ENCODE assay signal across 8 cellular contexts in genomic region chr4:83535520-83535944, GRCh38. TPM values are rescaled to one million over a fixed set of nuclear protein-coding genes. Genes with fewer than 3 reads are reported as not detected.
DNase-seq lines count a peak whose midpoint lies in the region; ATAC-seq and TF ChIP-seq lines count a peak whose summit lies in the region.

No MANE protein-coding gene starts in this region.

- H4K91ac ChIP-seq in trophoblast cell (ENCODE audit: low read depth, low read length): no peak overlapping the region

- no peak overlapping the region for H2BK5ac ChIP-seq in trophoblast cell (ENCODE audit: low read depth, low read length, poor library complexity)

- ATAC-seq in GM19023 (IDR thresholded peaks at IDR 0.05; ENCODE audit: unreplicated experiment): peak; percentile 31
- peak; percentile 20 for ATAC-seq in HG03280 (IDR thresholded peaks at IDR 0.05; ENCODE audit: unreplicated experiment)

- TF ChIP-seq POLR2A in Peyer's patch (IDR thresholded peaks at IDR 0.05): no peak

- no peak overlapping the region for H4K12ac ChIP-seq in trophoblast cell (ENCODE audit: low read depth, low read length)

- H2BK12ac ChIP-seq in trophoblast cell (ENCODE audit: low read length): no peak overlapping the region

- H3K9ac ChIP-seq in trophoblast cell (ENCODE audit: low read length): no peak overlapping the region

- DNase-seq in AG20443 (ENCODE audit: low spot score) (peak; percentile 74), Peyer's patch (peak in 2 of 3 donors; percentile 79 to 80), cardiac muscle cell (ENCODE audit: low read depth in 1 of 2, low spot score in 1 of 2) (peak; percentile 36 to 77), trophoblast cell (peak; percentile 17 to 58), epidermal melanocyte (ENCODE audit: insufficient read length, low spot score) (no peak)
- DNase-seq in activated naive CD4-positive, alpha-beta T cell treated with anti-CD3 and anti-CD28 coated beads, Interleukin-2, amount 50 U/mL, for 16 hours: peak; percentile 32

- no peak overlapping the region for H3K18ac ChIP-seq in trophoblast cell (ENCODE audit: low read length)

- H4K8ac ChIP-seq in trophoblast cell (ENCODE audit: low read depth, low read length): no peak overlapping the region

- peak overlapping the region; percentile 64 to 89 (median 78) for H3K27ac ChIP-seq in Peyer's patch
- no peak overlapping the region for H3K27ac ChIP-seq in cardiac muscle cell
- H3K27ac ChIP-seq in trophoblast cell (ENCODE audit: low read depth, low read length): no peak overlapping the region

- H2BK120ac ChIP-seq in trophoblast cell (ENCODE audit: insufficient read depth, low read length, poor library complexity): no peak overlapping the region

- peak overlapping the region; percentile 37 for H2AFZ ChIP-seq in trophoblast cell (ENCODE audit: insufficient read depth, low read length, poor library complexity)

- peak overlapping the region; percentile 91 for H3K4me2 ChIP-seq in trophoblast cell (ENCODE audit: low read length)

- H2AK5ac ChIP-seq in trophoblast cell (ENCODE audit: low read length): no peak overlapping the region

- H3K27me3 ChIP-seq in Peyer's patch (no peaks in the 10 kb centered on the region), cardiac muscle cell (peaks cover 90% of the 10 kb centered on the region), trophoblast cell (ENCODE audit: insufficient read depth, low read length) (peaks cover 28% of the 10 kb centered on the region)

- H3K4ac ChIP-seq in trophoblast cell (ENCODE audit: low read depth, low read length): no peak overlapping the region

- H3K23ac ChIP-seq in trophoblast cell (ENCODE audit: low read length): no peak overlapping the region

- H3K79me2 ChIP-seq in trophoblast cell (ENCODE audit: control insufficient read depth, insufficient read depth, low read length, poor library complexity): no peaks in the 10 kb centered on the region

- H3K4me3 ChIP-seq in Peyer's patch: peak overlapping the region; percentile 56 to 81 (median 65)
- H3K4me3 ChIP-seq in cardiac muscle cell: peak overlapping the region; percentile 57
- peak overlapping the region; percentile 68 for H3K4me3 ChIP-seq in trophoblast cell (ENCODE audit: low read depth, low read length)

- peaks cover 0 to 14% (median 0%) of the 10 kb centered on the region in 4 donors for H3K4me1 ChIP-seq in Peyer's patch
- H3K4me1 ChIP-seq in cardiac muscle cell (ENCODE audit: low read depth): peaks cover 4% of the 10 kb centered on the region
- H3K4me1 ChIP-seq in trophoblast cell (ENCODE audit: control insufficient read depth in 1 of 2, insufficient read depth in 2 of 2, low read length in 2 of 2): peaks cover 5 to 9% of the 10 kb centered on the region in 2 experiments

- no CpG with 5 or more reads among the region's 19 CpGs for WGBS in trophoblast cell (ENCODE audit: extremely low coverage, insufficient coverage, insufficient read length)

- H3K36me3 ChIP-seq in Peyer's patch (no peaks in the 10 kb centered on the region), cardiac muscle cell (no peaks in the 10 kb centered on the region), trophoblast cell (ENCODE audit: control insufficient read depth in 1 of 2, insufficient read depth in 2 of 2, low read length in 2 of 2) (no peaks in the 10 kb centered on the region)

- H3K79me1 ChIP-seq in trophoblast cell (ENCODE audit: low read length): peaks cover 2% of the 10 kb centered on the region

- TF ChIP-seq CTCF in Peyer's patch (IDR thresholded peaks at IDR 0.05): no peak
- no peak for TF ChIP-seq CTCF in cardiac muscle cell (IDR thresholded peaks at IDR 0.05; ENCODE audit: low read depth, low read length)

- no peaks in the 10 kb centered on the region for H3K9me3 ChIP-seq in Peyer's patch
- H3K9me3 ChIP-seq in cardiac muscle cell (ENCODE audit: low read depth): no peaks in the 10 kb centered on the region
- no peaks in the 10 kb centered on the region for H3K9me3 ChIP-seq in trophoblast cell (ENCODE audit: insufficient read depth, low read depth, low read length)

- H3K14ac ChIP-seq in trophoblast cell (ENCODE audit: low read length): no peak overlapping the region

RNA-seq across cellular contexts. Expression of gene GPAT3, which starts 0.4 kb away (rescaled TPM):
- total RNA-seq in Peyer's patch: 10 to 100 TPM in 3 of 4 donors, 1 to 10 TPM in 1; 7.4 to 86.0 (median 51.8) TPM
- 2.3 and 5.1 TPM in 2 replicates for total RNA-seq in cardiac muscle cell
- 3.1 and 5.1 TPM in 2 replicates for polyA plus RNA-seq in cardiac muscle cell
- 3.9 and 4.2 TPM in 2 replicates for polyA plus RNA-seq in trophoblast cell (2013)

RNA-seq across cellular contexts. Expression of gene ABRAXAS1, which starts 50.6 kb away (rescaled TPM):
- total RNA-seq in Peyer's patch (10 to 100 TPM in 1 of 4 donors, 1 to 10 TPM in 3; 3.7 to 10.7 (median 7.6) TPM), cardiac muscle cell (8.9 and 14.6 TPM in 2 replicates)
- 5.1 and 8.5 TPM in 2 replicates for polyA plus RNA-seq in cardiac muscle cell
- polyA plus RNA-seq in trophoblast cell (2013): 10.2 and 10.3 TPM in 2 replicates

Comparison
In these comparisons a context has a peak if more than half of its experiments do, and no peak if none do; other contexts are left out.
1. H3K27ac ChIP-seq: peak in Peyer's patch (4 of 4); none in cardiac muscle cell (single experiment) and trophoblast cell (single experiment).
2. Peak in every context shown above with its lines, with median percentiles within 50 percentile points of each other: H3K4me3 ChIP-seq.